19 cellular contexts compared by ENCODE assay signal in genomic region chr15:65347756-65348155, GRCh38. TPM values are rescaled to one million over a fixed set of nuclear protein-coding genes. Genes with fewer than 3 reads are reported as not detected.
"Had no signal": no experiment of that assay in that cellular context is flagged by ENCODE, and none has a peak within 500 bp of the region (broad histone marks: within the 10 kb centered on the region; RNA-seq: fewer than 3 reads in every experiment).

No MANE protein-coding gene starts in this region.

RNA-seq across cellular contexts. Expression of gene IGDCC3, which starts 30.0 kb away (rescaled TPM):
- total RNA-seq: activated naive CD4-positive, alpha-beta T cell treated with anti-CD3 and anti-CD28 coated beads for 36 hours; activated naive CD4-positive, alpha-beta T cell treated with anti-CD3 and anti-CD28 coated beads, Interleukin-2, amount 50 U/mL, for 72 hours; activated naive CD8-positive, alpha-beta T cell treated with anti-CD3 and anti-CD28 coated beads for 36 hours; activated naive CD8-positive, alpha-beta T cell treated with anti-CD3 and anti-CD28 coated beads, Interleukin-2, amount 10 ng/mL, durations not matched to agents 7 days and 5 days; activated T-cell treated with anti-CD3 and anti-CD28 coated beads, Interleukin-2, amount 50 U/mL, for 72 hours; activated T-helper 1 cell treated with anti-CD3 and anti-CD28 coated beads, Interleukin-12 subunit alpha, Interleukin-12 subunit beta, Interleukin-2, Interleukin-4 antibody, amounts not matched to agents 30 ng/mL and 10 ng/mL and 1 ng/mL, durations not matched to agents 14 hours and 24 hours and 36 hours; activated T-helper 17 cell treated with anti-CD3 and anti-CD28 coated beads, Interleukin-2, amount 50 U/mL, for 72 hours; activated T-helper 2 cell treated with anti-CD3 and anti-CD28 coated beads, Interferon-gamma antibody, Interleukin-2, Interleukin-4, amounts not matched to agents 10 μg/mL and 5 μg/mL and 100 μg/mL, durations not matched to agents 14 hours and 24 hours and 36 hours; aorta; ascending aorta; body of pancreas; bronchial epithelial cell; cardiac septum had no signal
- polyA plus RNA-seq: aorta had no signal

RNA-seq across cellular contexts. Expression of gene RNU5B-1, which starts 43.3 kb away (rescaled TPM):
- total RNA-seq: activated naive CD4-positive, alpha-beta T cell treated with anti-CD3 and anti-CD28 coated beads for 36 hours; activated naive CD4-positive, alpha-beta T cell treated with anti-CD3 and anti-CD28 coated beads, Interleukin-2, amount 50 U/mL, for 72 hours; activated T-cell treated with anti-CD3 and anti-CD28 coated beads, Interleukin-2, amount 50 U/mL, for 72 hours; activated T-helper 1 cell treated with anti-CD3 and anti-CD28 coated beads, Interleukin-12 subunit alpha, Interleukin-12 subunit beta, Interleukin-2, Interleukin-4 antibody, amounts not matched to agents 30 ng/mL and 10 ng/mL and 1 ng/mL, durations not matched to agents 14 hours and 24 hours and 36 hours; activated T-helper 2 cell treated with anti-CD3 and anti-CD28 coated beads, Interferon-gamma antibody, Interleukin-2, Interleukin-4, amounts not matched to agents 10 μg/mL and 5 μg/mL and 100 μg/mL, durations not matched to agents 14 hours and 24 hours and 36 hours; ascending aorta; body of pancreas; breast epithelium; bronchial epithelial cell; cardiac muscle cell had no signal
- polyA plus RNA-seq: adipose tissue, adrenal gland, aorta, cardiac muscle cell had no signal

RNA-seq across cellular contexts. Expression of gene RNU5A-1, which starts 51.9 kb away (rescaled TPM):
- total RNA-seq: activated naive CD4-positive, alpha-beta T cell treated with anti-CD3 and anti-CD28 coated beads for 36 hours; activated naive CD4-positive, alpha-beta T cell treated with anti-CD3 and anti-CD28 coated beads, Interleukin-2, amount 50 U/mL, for 72 hours; activated naive CD8-positive, alpha-beta T cell treated with anti-CD3 and anti-CD28 coated beads for 36 hours; activated naive CD8-positive, alpha-beta T cell treated with anti-CD3 and anti-CD28 coated beads, Interleukin-2, amount 10 ng/mL, durations not matched to agents 7 days and 5 days; activated T-cell treated with anti-CD3 and anti-CD28 coated beads, Interleukin-2, amount 50 U/mL, for 4 hours; activated T-cell treated with anti-CD3 and anti-CD28 coated beads, Interleukin-2, amount 50 U/mL, for 72 hours; activated T-helper 1 cell treated with anti-CD3 and anti-CD28 coated beads, Interleukin-12 subunit alpha, Interleukin-12 subunit beta, Interleukin-2, Interleukin-4 antibody, amounts not matched to agents 30 ng/mL and 10 ng/mL and 1 ng/mL, durations not matched to agents 14 hours and 24 hours and 36 hours; activated T-helper 17 cell treated with anti-CD3 and anti-CD28 coated beads, Interleukin-2, amount 50 U/mL, for 72 hours; activated T-helper 2 cell treated with anti-CD3 and anti-CD28 coated beads, Interferon-gamma antibody, Interleukin-2, Interleukin-4, amounts not matched to agents 10 μg/mL and 5 μg/mL and 100 μg/mL, durations not matched to agents 14 hours and 24 hours and 36 hours; adrenal gland; aorta; ascending aorta; astrocyte; body of pancreas; breast epithelium; bronchial epithelial cell; cardiac muscle cell; cardiac septum had no signal
- polyA plus RNA-seq: adipose tissue, adrenal gland, aorta, cardiac muscle cell had no signal
